ENCODE assay signal across 19 cellular contexts in the genomic region with DNA sequence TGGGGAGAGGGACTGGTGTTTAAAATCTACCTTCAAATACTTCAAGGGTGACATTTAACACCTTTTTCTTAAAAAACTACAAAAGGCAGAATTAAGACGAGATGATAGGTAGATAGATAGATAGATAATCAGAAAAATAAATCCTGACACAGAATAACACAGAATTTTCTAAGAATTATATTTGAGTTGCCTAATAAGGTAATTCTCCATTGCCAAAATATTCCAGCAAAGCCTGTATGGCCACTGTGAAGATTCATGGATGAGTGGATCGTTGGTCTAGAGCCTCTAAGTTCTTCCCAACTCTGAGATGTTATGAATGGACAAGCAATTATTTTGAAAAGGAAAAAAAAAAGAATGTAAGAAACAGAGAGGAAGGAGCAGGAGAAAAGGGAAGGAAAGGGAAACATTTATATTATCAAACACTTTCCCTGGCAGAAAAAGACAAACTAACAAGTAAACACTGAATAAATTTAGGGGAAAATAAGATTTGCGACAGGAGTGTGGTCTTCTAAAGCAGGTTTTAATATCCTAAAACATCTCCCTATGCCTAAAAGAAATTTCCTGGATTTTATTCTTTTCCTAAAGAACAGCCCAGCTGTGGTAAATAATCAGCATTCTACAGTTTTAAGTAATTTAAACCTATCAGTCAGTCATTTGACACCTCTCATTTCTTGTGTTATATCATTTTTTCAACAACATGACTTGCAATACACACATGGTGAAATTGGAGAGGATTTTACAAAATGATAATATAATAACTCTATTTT. TPM values are rescaled to one million over a fixed set of nuclear protein-coding genes. Genes with fewer than 3 reads are reported as not detected.
"Had no signal": no experiment of that assay in that cellular context is flagged by ENCODE, and none has a peak within 500 bp of the region (broad histone marks: within the 10 kb centered on the region; RNA-seq: fewer than 3 reads in every experiment).

No MANE protein-coding gene starts in this region.

- H3K79me2 ChIP-seq: hepatocyte had no signal

- H3K36me3 ChIP-seq: cardiac muscle cell, colonic mucosa, left lung, neutrophil, right lobe of liver, stomach had no signal

- H2AFZ ChIP-seq: hepatocyte had no signal

- ATAC-seq: esophagus mucosa, left lung, mucosa of descending colon, natural killer cell, right lobe of liver had no signal

- DNase-seq: activated CD4-positive, alpha-beta T cell treated with anti-CD3 and anti-CD28 coated beads, Interleukin-2, amount 10 ng/mL, durations not matched to agents 24 days and 14 days; activated CD4-positive, CD25-positive, alpha-beta regulatory T cell; activated CD8-positive, alpha-beta memory T cell treated with anti-CD3 and anti-CD28 coated beads, Interleukin-2, amount 50 U/mL, for 48 hours; activated naive CD8-positive, alpha-beta T cell treated with anti-CD3 and anti-CD28 coated beads, Interleukin-2, amount 10 ng/mL, durations not matched to agents 7 days and 5 days; colonic mucosa; left lung; mucosa of descending colon; natural killer cell; posterior cingulate gyrus; right lobe of liver; stimulated activated CD4-positive, alpha-beta T cell treated with anti-CD3 and anti-CD28 coated beads, Interleukin-1b, Interleukin-23, amount 100 ng/mL, for 48 hours; stomach; trophoblast cell had no signal

- H3K4me2 ChIP-seq: hepatocyte had no signal

- H3K27ac ChIP-seq: cardiac muscle cell, colonic mucosa, hepatocyte, left lung, neutrophil, right lobe of liver, stomach had no signal

- H3K4me3 ChIP-seq: cardiac muscle cell, colonic mucosa, hepatocyte, left lung, mucosa of descending colon, right lobe of liver, stomach had no signal

- FAIRE-seq: keratinocyte had no signal

- H3K9me3 ChIP-seq: colonic mucosa, left lung, mucosa of descending colon, neutrophil, right lobe of liver, stomach had no signal

- H3K4me1 ChIP-seq: colonic mucosa, right lobe of liver had no signal

- H3K27me3 ChIP-seq: cardiac muscle cell, colonic mucosa, hepatocyte, left lung, right lobe of liver, stomach had no signal

RNA-seq across cellular contexts. Expression of gene CAV2, which starts 7.5 kb away (rescaled TPM):
- total RNA-seq: activated CD4-positive, alpha-beta T cell treated with anti-CD3 and anti-CD28 coated beads, Interleukin-2, amount 10 ng/mL, durations not matched to agents 24 days and 14 days; activated naive CD8-positive, alpha-beta T cell treated with anti-CD3 and anti-CD28 coated beads, Interleukin-2, amount 10 ng/mL, durations not matched to agents 7 days and 5 days; activated T-helper 1 cell treated with anti-CD3 and anti-CD28 coated beads, Interleukin-12 subunit alpha, Interleukin-12 subunit beta, Interleukin-2, Interleukin-4 antibody, amounts not matched to agents 30 ng/mL and 10 ng/mL and 1 ng/mL, durations not matched to agents 14 hours and 24 hours and 36 hours had no signal

RNA-seq across cellular contexts. Expression of gene CAV1, which starts 32.8 kb away (rescaled TPM):
- total RNA-seq: natural killer cell had no signal
